Comparison of ENCODE assay signal across 1 cellular context in the genomic region with DNA sequence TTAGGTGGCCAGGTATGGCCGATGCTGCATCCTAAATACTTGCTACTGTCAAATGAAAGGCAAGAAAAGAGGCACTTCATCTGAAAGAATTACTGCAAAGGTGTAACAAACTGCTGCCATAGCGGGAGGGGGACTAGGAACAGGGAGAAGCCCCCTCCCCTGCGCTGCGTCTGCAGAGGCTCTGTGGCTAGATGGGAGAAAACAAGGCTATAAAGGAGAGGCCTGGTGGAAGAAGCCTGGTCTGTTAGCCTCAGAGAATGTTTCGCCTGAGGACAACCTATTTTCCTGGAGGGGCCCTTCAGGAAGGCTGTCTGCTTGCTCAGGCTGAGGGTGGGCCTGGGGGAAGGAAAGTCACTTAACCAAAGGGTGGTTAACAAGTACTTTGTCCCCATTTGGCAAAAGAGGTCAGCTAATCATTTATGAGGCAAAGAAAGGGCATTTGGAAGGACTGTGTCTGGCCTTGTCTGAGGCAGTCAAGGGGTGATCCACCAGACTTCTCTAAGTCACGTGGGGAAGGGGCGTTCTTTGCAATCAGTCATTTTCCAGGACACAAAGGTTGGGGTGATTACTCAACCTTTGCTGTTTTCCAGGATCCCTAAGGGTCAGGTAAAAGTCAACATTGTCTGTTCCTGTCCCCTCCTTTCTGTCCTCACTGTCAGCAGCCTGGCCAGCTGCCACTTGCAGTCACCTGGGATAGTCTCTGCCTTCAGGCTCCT.
TF ChIP-seq lines count a peak whose summit lies in the region.

No MANE protein-coding gene starts in this region.

TF ChIP-seq in HepG2, 621 proteins besides CTCF, POLR2A, EP300 and RAD21 (continued from another document and continues in another):
- TF ChIP-seq TEAD3 (CRISPR knock-in tag; optimal IDR thresholded peaks at IDR 0.05; ENCODE audit: borderline replicate concordance) (peak; percentile 51), HOXA3 (CRISPR knock-in tag; IDR thresholded peaks at IDR 0.05) (peak; percentile 21; the same call in 1 of the 2 replicates), ZSCAN20 (CRISPR knock-in tag; IDR thresholded peaks at IDR 0.05; ENCODE audit: borderline replicate concordance) (no peak), ARNT2 (CRISPR knock-in tag; IDR thresholded peaks at IDR 0.05; ENCODE audit: low read depth) (no peak), ZSCAN29 (CRISPR knock-in tag; conservative IDR thresholded peaks at IDR 0.05) (no peak), KLF13 (CRISPR knock-in tag; IDR thresholded peaks at IDR 0.05) (no peak), PITX1 (CRISPR knock-in tag; IDR thresholded peaks at IDR 0.05) (peak; percentile 33; the same call in 1 of the 2 replicates), ZNF567 (CRISPR knock-in tag; IDR thresholded peaks at IDR 0.05; ENCODE audit: borderline replicate concordance) (no peak), HMG20A (CRISPR knock-in tag; IDR thresholded peaks at IDR 0.05; ENCODE audit: borderline replicate concordance) (peak; percentile 48; the same call in 1 of the 2 replicates), FIP1L1 (IDR thresholded peaks at IDR 0.05; ENCODE audit: borderline replicate concordance, insufficient read depth, low read depth, low read length) (no peak), ERF (CRISPR knock-in tag; IDR thresholded peaks at IDR 0.05) (no peak), SATB2 (CRISPR knock-in tag; IDR thresholded peaks at IDR 0.05) (no peak), SMC3 (IDR thresholded peaks at IDR 0.05; ENCODE audit: low read length) (no peak), ZNF460 (CRISPR knock-in tag; IDR thresholded peaks at IDR 0.05; ENCODE audit: borderline replicate concordance) (no peak), CBX1 (IDR thresholded peaks at IDR 0.05; ENCODE audit: low read depth) (no peak)
- TF ChIP-seq, protein P1, sequence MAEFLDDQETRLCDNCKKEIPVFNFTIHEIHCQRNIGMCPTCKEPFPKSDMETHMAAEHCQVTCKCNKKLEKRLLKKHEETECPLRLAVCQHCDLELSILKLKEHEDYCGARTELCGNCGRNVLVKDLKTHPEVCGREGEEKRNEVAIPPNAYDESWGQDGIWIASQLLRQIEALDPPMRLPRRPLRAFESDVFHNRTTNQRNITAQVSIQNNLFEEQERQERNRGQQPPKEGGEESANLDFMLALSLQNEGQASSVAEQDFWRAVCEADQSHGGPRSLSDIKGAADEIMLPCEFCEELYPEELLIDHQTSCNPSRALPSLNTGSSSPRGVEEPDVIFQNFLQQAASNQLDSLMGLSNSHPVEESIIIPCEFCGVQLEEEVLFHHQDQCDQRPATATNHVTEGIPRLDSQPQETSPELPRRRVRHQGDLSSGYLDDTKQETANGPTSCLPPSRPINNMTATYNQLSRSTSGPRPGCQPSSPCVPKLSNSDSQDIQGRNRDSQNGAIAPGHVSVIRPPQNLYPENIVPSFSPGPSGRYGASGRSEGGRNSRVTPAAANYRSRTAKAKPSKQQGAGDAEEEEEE (CRISPR knock-in tag; IDR thresholded peaks at IDR 0.05; ENCODE audit: borderline replicate concordance) = no peak
- TF ChIP-seq, protein P2, sequence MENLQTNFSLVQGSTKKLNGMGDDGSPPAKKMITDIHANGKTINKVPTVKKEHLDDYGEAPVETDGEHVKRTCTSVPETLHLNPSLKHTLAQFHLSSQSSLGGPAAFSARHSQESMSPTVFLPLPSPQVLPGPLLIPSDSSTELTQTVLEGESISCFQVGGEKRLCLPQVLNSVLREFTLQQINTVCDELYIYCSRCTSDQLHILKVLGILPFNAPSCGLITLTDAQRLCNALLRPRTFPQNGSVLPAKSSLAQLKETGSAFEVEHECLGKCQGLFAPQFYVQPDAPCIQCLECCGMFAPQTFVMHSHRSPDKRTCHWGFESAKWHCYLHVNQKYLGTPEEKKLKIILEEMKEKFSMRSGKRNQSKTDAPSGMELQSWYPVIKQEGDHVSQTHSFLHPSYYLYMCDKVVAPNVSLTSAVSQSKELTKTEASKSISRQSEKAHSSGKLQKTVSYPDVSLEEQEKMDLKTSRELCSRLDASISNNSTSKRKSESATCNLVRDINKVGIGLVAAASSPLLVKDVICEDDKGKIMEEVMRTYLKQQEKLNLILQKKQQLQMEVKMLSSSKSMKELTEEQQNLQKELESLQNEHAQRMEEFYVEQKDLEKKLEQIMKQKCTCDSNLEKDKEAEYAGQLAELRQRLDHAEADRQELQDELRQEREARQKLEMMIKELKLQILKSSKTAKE (CRISPR knock-in tag; IDR thresholded peaks at IDR 0.05; ENCODE audit: borderline replicate concordance) = peak; percentile 71; the same call in 1 of the 2 replicates
- TF ChIP-seq, protein P3, sequence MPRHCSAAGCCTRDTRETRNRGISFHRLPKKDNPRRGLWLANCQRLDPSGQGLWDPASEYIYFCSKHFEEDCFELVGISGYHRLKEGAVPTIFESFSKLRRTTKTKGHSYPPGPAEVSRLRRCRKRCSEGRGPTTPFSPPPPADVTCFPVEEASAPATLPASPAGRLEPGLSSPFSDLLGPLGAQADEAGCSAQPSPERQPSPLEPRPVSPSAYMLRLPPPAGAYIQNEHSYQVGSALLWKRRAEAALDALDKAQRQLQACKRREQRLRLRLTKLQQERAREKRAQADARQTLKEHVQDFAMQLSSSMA (CRISPR knock-in tag; IDR thresholded peaks at IDR 0.05) = no peak
- TF ChIP-seq, protein P4, sequence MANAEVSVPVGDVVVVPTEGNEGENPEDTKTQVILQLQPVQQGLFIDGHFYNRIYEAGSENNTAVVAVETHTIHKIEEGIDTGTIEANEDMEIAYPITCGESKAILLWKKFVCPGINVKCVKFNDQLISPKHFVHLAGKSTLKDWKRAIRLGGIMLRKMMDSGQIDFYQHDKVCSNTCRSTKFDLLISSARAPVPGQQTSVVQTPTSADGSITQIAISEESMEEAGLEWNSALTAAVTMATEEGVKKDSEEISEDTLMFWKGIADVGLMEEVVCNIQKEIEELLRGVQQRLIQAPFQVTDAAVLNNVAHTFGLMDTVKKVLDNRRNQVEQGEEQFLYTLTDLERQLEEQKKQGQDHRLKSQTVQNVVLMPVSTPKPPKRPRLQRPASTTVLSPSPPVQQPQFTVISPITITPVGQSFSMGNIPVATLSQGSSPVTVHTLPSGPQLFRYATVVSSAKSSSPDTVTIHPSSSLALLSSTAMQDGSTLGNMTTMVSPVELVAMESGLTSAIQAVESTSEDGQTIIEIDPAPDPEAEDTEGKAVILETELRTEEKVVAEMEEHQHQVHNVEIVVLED (CRISPR knock-in tag; IDR thresholded peaks at IDR 0.05; ENCODE audit: borderline replicate concordance) = no peak
- TF ChIP-seq, protein P5, sequence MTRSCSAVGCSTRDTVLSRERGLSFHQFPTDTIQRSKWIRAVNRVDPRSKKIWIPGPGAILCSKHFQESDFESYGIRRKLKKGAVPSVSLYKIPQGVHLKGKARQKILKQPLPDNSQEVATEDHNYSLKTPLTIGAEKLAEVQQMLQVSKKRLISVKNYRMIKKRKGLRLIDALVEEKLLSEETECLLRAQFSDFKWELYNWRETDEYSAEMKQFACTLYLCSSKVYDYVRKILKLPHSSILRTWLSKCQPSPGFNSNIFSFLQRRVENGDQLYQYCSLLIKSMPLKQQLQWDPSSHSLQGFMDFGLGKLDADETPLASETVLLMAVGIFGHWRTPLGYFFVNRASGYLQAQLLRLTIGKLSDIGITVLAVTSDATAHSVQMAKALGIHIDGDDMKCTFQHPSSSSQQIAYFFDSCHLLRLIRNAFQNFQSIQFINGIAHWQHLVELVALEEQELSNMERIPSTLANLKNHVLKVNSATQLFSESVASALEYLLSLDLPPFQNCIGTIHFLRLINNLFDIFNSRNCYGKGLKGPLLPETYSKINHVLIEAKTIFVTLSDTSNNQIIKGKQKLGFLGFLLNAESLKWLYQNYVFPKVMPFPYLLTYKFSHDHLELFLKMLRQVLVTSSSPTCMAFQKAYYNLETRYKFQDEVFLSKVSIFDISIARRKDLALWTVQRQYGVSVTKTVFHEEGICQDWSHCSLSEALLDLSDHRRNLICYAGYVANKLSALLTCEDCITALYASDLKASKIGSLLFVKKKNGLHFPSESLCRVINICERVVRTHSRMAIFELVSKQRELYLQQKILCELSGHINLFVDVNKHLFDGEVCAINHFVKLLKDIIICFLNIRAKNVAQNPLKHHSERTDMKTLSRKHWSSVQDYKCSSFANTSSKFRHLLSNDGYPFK (CRISPR knock-in tag; IDR thresholded peaks at IDR 0.05; ENCODE audit: borderline replicate concordance) = no peak
- TF ChIP-seq, protein P6, sequence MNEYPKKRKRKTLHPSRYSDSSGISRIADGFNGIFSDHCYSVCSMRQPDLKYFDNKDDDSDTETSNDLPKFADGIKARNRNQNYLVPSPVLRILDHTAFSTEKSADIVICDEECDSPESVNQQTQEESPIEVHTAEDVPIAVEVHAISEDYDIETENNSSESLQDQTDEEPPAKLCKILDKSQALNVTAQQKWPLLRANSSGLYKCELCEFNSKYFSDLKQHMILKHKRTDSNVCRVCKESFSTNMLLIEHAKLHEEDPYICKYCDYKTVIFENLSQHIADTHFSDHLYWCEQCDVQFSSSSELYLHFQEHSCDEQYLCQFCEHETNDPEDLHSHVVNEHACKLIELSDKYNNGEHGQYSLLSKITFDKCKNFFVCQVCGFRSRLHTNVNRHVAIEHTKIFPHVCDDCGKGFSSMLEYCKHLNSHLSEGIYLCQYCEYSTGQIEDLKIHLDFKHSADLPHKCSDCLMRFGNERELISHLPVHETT (CRISPR knock-in tag; conservative IDR thresholded peaks at IDR 0.05) = no peak
- TF ChIP-seq, protein P7, sequence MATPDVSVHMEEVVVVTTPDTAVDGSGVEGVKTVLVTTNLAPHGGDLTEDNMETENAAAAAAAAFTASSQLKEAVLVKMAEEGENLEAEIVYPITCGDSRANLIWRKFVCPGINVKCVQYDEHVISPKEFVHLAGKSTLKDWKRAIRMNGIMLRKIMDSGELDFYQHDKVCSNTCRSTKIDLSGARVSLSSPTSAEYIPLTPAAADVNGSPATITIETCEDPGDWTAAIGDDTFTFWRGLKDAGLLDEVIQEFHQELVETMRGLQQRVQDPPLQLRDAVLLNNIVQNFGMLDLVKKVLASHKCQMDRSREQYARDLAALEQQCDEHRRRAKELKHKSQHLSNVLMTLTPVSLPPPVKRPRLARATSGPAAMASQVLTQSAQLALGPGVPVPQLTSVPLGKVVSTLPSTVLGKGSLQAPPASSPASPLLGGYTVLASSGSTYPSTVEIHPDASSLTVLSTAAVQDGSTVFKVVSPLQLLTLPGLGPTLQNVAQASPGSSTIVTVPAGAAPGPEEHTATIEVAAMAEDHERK (CRISPR knock-in tag; IDR thresholded peaks at IDR 0.05; ENCODE audit: low read depth) = no peak
- TF ChIP-seq, protein P8, sequence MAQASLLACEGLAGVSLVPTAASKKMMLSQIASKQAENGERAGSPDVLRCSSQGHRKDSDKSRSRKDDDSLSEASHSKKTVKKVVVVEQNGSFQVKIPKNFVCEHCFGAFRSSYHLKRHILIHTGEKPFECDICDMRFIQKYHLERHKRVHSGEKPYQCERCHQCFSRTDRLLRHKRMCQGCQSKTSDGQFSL (CRISPR knock-in tag; IDR thresholded peaks at IDR 0.05) = no peak
- TF ChIP-seq, protein P9, sequence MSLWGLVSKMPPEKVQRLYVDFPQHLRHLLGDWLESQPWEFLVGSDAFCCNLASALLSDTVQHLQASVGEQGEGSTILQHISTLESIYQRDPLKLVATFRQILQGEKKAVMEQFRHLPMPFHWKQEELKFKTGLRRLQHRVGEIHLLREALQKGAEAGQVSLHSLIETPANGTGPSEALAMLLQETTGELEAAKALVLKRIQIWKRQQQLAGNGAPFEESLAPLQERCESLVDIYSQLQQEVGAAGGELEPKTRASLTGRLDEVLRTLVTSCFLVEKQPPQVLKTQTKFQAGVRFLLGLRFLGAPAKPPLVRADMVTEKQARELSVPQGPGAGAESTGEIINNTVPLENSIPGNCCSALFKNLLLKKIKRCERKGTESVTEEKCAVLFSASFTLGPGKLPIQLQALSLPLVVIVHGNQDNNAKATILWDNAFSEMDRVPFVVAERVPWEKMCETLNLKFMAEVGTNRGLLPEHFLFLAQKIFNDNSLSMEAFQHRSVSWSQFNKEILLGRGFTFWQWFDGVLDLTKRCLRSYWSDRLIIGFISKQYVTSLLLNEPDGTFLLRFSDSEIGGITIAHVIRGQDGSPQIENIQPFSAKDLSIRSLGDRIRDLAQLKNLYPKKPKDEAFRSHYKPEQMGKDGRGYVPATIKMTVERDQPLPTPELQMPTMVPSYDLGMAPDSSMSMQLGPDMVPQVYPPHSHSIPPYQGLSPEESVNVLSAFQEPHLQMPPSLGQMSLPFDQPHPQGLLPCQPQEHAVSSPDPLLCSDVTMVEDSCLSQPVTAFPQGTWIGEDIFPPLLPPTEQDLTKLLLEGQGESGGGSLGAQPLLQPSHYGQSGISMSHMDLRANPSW (CRISPR knock-in tag; IDR thresholded peaks at IDR 0.05; ENCODE audit: borderline replicate concordance) = 0 out of 2 replicates have a peak, but pooled peaks have one; percentile 33
- TF ChIP-seq, protein P10, sequence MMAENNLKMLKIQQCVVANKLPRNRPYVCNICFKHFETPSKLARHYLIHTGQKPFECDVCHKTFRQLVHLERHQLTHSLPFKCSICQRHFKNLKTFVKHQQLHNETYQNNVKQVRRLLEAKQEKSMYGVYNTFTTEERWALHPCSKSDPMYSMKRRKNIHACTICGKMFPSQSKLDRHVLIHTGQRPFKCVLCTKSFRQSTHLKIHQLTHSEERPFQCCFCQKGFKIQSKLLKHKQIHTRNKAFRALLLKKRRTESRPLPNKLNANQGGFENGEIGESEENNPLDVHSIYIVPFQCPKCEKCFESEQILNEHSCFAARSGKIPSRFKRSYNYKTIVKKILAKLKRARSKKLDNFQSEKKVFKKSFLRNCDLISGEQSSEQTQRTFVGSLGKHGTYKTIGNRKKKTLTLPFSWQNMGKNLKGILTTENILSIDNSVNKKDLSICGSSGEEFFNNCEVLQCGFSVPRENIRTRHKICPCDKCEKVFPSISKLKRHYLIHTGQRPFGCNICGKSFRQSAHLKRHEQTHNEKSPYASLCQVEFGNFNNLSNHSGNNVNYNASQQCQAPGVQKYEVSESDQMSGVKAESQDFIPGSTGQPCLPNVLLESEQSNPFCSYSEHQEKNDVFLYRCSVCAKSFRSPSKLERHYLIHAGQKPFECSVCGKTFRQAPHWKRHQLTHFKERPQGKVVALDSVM (CRISPR knock-in tag; IDR thresholded peaks at IDR 0.05) = no peak
- TF ChIP-seq, protein P11, sequence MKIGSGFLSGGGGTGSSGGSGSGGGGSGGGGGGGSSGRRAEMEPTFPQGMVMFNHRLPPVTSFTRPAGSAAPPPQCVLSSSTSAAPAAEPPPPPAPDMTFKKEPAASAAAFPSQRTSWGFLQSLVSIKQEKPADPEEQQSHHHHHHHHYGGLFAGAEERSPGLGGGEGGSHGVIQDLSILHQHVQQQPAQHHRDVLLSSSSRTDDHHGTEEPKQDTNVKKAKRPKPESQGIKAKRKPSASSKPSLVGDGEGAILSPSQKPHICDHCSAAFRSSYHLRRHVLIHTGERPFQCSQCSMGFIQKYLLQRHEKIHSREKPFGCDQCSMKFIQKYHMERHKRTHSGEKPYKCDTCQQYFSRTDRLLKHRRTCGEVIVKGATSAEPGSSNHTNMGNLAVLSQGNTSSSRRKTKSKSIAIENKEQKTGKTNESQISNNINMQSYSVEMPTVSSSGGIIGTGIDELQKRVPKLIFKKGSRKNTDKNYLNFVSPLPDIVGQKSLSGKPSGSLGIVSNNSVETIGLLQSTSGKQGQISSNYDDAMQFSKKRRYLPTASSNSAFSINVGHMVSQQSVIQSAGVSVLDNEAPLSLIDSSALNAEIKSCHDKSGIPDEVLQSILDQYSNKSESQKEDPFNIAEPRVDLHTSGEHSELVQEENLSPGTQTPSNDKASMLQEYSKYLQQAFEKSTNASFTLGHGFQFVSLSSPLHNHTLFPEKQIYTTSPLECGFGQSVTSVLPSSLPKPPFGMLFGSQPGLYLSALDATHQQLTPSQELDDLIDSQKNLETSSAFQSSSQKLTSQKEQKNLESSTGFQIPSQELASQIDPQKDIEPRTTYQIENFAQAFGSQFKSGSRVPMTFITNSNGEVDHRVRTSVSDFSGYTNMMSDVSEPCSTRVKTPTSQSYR (CRISPR knock-in tag; IDR thresholded peaks at IDR 0.05; ENCODE audit: borderline replicate concordance) = no peak
